10 cellular contexts compared by ENCODE assay signal in the genomic region with DNA sequence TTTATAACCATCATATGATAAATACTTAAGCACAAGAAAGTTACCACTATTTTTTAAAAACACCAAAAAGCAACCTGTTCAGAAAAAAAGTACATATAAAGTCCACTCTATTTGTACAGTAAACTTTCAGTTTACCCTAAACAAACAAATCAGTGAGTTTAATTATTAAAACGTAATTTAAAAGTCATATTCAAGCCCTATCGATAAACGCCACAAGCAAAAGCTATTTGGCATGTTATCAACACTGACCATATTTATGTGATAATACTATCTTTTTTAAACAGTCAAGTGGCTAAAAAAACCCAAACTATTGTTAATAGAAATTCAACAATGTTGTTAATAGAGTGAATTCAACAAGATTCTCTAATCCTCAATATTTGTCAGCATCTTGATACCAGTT. TPM values are rescaled to one million over a fixed set of nuclear protein-coding genes. Genes with fewer than 3 reads are reported as not detected.
DNase-seq lines count a peak whose midpoint lies in the region; ATAC-seq and TF ChIP-seq lines count a peak whose summit lies in the region.
"Had no signal": no experiment of that assay in that cellular context is flagged by ENCODE, and none has a peak within 500 bp of the region (broad histone marks: within the 10 kb centered on the region; RNA-seq: fewer than 3 reads in every experiment).

No MANE protein-coding gene starts in this region.

- H3K4me1 Mint-ChIP-seq in T-helper 2 cell treated with Interferon-gamma antibody and Interleukin-4, amounts not matched to agents 5 μg/mL and 100 μg/mL, for 36 hours (ENCODE audit: low read depth) = peaks cover 20% of the 10 kb centered on the region

- H3K36me3 ChIP-seq in SJSA1 = no peaks in the 10 kb centered on the region; the same call in 1 of the 2 replicates

- TF ChIP-seq POLR2A in erythroblast (IDR thresholded peaks at IDR 0.05; ENCODE audit: low read length) = no peak

- no peak overlapping the region for H3K27ac Mint-ChIP-seq in T-helper 2 cell treated with Interferon-gamma antibody and Interleukin-4, amounts not matched to agents 5 μg/mL and 100 μg/mL, for 36 hours

- ATAC-seq in HG02588 (IDR thresholded peaks at IDR 0.05; ENCODE audit: unreplicated experiment) (no peak), GM18861 (IDR thresholded peaks at IDR 0.05; ENCODE audit: unreplicated experiment) (no peak)

- H3K36me3 Mint-ChIP-seq in T-helper 2 cell treated with Interferon-gamma antibody and Interleukin-4, amounts not matched to agents 5 μg/mL and 100 μg/mL, for 36 hours (ENCODE audit: low read depth) = peaks cover 14% of the 10 kb centered on the region

- H3K9me3 Mint-ChIP-seq in T-helper 2 cell treated with Interferon-gamma antibody and Interleukin-4, amounts not matched to agents 5 μg/mL and 100 μg/mL, for 36 hours = no peaks in the 10 kb centered on the region

- DNase-seq in T-helper 2 cell treated with Interferon-gamma antibody and Interleukin-4, amounts not matched to agents 5 μg/mL and 100 μg/mL, for 36 hours (ENCODE audit: low spot score) = no peak
- DNase-seq in T-helper 2 cell = no peak
- DNase-seq in SJSA1 (ENCODE audit: low read depth in 1 of 2, low spot score in 2 of 2) = no peak
- peak; percentile 61 to 82 for DNase-seq in erythroblast (lab: John Stamatoyannopoulos, UW)
- no peak for DNase-seq in retinal pigment epithelial cell (ENCODE audit: low read depth)
- no peak for DNase-seq in midbrain (lab: John Stamatoyannopoulos, UW)
- DNase-seq: GOT3, NCI-H774 had no signal

- no peaks in the 10 kb centered on the region for H3K27me3 ChIP-seq in SJSA1 (replicated peaks)

- no peaks in the 10 kb centered on the region for H3K9me3 ChIP-seq in SJSA1 (replicated peaks)

- H3K4me3 Mint-ChIP-seq in T-helper 2 cell treated with Interferon-gamma antibody and Interleukin-4, amounts not matched to agents 5 μg/mL and 100 μg/mL, for 36 hours = peak overlapping the region; percentile 88

- H3K27ac ChIP-seq in SJSA1 = no peak overlapping the region

- H3K27me3 Mint-ChIP-seq in T-helper 2 cell treated with Interferon-gamma antibody and Interleukin-4, amounts not matched to agents 5 μg/mL and 100 μg/mL, for 36 hours (ENCODE audit: low read depth) = no peaks in the 10 kb centered on the region

- TF ChIP-seq CTCF in retinal pigment epithelial cell (conservative IDR thresholded peaks at IDR 0.05; ENCODE audit: low read depth, low read length) = no peak

- H3K4me3 ChIP-seq in SJSA1 (peak overlapping the region; percentile 63; the same call in 1 of the 2 replicates), retinal pigment epithelial cell (ENCODE audit: low read length) (peak overlapping the region; percentile 84)

- H3K4me1 ChIP-seq in SJSA1 (replicated peaks) = 0 out of 2 replicates have a peak, but pooled peaks cover 3% of the 10 kb centered on the region

RNA-seq across cellular contexts. Expression of a gene that starts 1.9 kb away (rescaled TPM):
- total RNA-seq in SJSA1 (2014; rRNA removed; shearing (Covaris generic)) = 32.6 and 38.2 TPM in 2 replicates

Comparison
In these comparisons a context has a peak if more than half of its experiments do, and no peak if none do; other contexts are left out.
1. DNase-seq: peak in erythroblast (2 of 2); none in T-helper 2 cell treated with Interferon-gamma antibody and Interleukin-4, amounts not matched to agents 5 μg/mL and 100 μg/mL, for 36 hours (single experiment), T-helper 2 cell (0 of 5), SJSA1 (0 of 2), retinal pigment epithelial cell (single experiment) and midbrain (single experiment).